Comparison of ENCODE assay signal across 10 cellular contexts in the genomic region with DNA sequence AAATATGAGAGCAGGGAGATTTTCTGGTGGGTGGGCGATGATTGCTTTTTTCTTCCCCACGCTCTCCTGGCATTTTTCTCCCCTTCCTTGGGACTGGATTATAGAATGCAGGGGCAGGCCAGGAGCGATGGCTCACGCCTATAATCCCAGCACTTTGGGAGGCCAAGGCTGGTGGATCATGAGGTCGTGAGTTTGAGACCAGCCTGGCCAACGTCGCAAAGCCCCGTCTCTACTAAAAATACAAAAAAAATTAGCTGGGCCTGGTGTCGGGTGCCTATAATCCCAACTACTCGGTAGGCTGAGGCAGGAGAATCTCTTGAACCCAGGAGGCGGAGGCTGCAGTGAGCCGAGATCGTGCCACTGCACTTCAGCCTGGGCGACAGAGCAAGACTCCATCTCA. TPM values are rescaled to one million over a fixed set of nuclear protein-coding genes. Genes with fewer than 3 reads are reported as not detected.
DNase-seq lines count a peak whose midpoint lies in the region; ATAC-seq and TF ChIP-seq lines count a peak whose summit lies in the region.
"Not testable (repeated sequence)": the region's sequence is repeated elsewhere in the genome, so short reads cannot be mapped to it uniquely, and the experiment has no call there.
"Had no signal": no experiment of that assay in that cellular context is flagged by ENCODE, and none has a peak within 500 bp of the region (broad histone marks: within the 10 kb centered on the region; RNA-seq: fewer than 3 reads in every experiment).

No MANE protein-coding gene starts in this region.

- not testable (repeated sequence) for H3K9me3 ChIP-seq in T-helper 17 cell (ENCODE audit: control insufficient read depth, low read length, poor library complexity, severe bottlenecking)

- H3K36me3 Mint-ChIP-seq in T-helper 17 cell (ENCODE audit: low read depth); activated T-helper 1 cell treated with anti-CD3 and anti-CD28 coated beads, Interleukin-12 subunit alpha, Interleukin-12 subunit beta, Interleukin-2, Interleukin-4 antibody, amounts not matched to agents 30 ng/mL and 10 ng/mL and 1 ng/mL, durations not matched to agents 14 hours and 24 hours and 36 hours (ENCODE audit: low read depth); effector memory CD8-positive, alpha-beta T cell (ENCODE audit: insufficient read depth); natural killer cell treated with Interleukin-12 subunit alpha and Interleukin-12 subunit beta and Interleukin-15 and Interleukin-18, amount 100 ng/mL, for 72 hours; osteocyte (ENCODE audit: unreplicated experiment): not testable (repeated sequence)

- intact Hi-C loops in activated T-helper 1 cell treated with anti-CD3 and anti-CD28 coated beads, Interleukin-12 subunit alpha, Interleukin-12 subunit beta, Interleukin-2, Interleukin-4 antibody, amounts not matched to agents 30 ng/mL and 10 ng/mL and 1 ng/mL, durations not matched to agents 14 hours and 24 hours and 36 hours (cut with micrococcal nuclease): loop anchor here (10.0 kb wide), 1 partner anchor 411 kb away; a partner anchor contains a TSS

- not testable (repeated sequence) for H3K4me3 ChIP-seq in coronary artery

- H3K9me3 Mint-ChIP-seq in activated T-helper 1 cell treated with anti-CD3 and anti-CD28 coated beads, Interleukin-12 subunit alpha, Interleukin-12 subunit beta, Interleukin-2, Interleukin-4 antibody, amounts not matched to agents 30 ng/mL and 10 ng/mL and 1 ng/mL, durations not matched to agents 14 hours and 24 hours and 36 hours; effector memory CD8-positive, alpha-beta T cell; natural killer cell treated with Interleukin-12 subunit alpha and Interleukin-12 subunit beta and Interleukin-15 and Interleukin-18, amount 100 ng/mL, for 72 hours; osteocyte (ENCODE audit: unreplicated experiment): not testable (repeated sequence)

- not testable (repeated sequence) for DNase-seq in T-helper 17 cell; activated T-helper 1 cell treated with anti-CD3 and anti-CD28 coated beads, Interleukin-12 subunit alpha, Interleukin-12 subunit beta, Interleukin-2, Interleukin-4 antibody, amounts not matched to agents 30 ng/mL and 10 ng/mL and 1 ng/mL, durations not matched to agents 14 hours and 24 hours and 36 hours (ENCODE audit: low spot score); caudate nucleus (lab: John Stamatoyannopoulos, UW); coronary artery (ENCODE audit: low spot score); effector memory CD8-positive, alpha-beta T cell; natural killer cell treated with Interleukin-12 subunit alpha and Interleukin-12 subunit beta and Interleukin-15 and Interleukin-18, amount 100 ng/mL, for 72 hours (ENCODE audit: low spot score)
- DNase-seq in osteocyte (ENCODE audit: extremely low spot score, unreplicated experiment): peak; percentile 57

- peak overlapping the region; percentile 62 for H3K27ac Mint-ChIP-seq in T-helper 17 cell
- H3K27ac Mint-ChIP-seq in activated T-helper 1 cell treated with anti-CD3 and anti-CD28 coated beads, Interleukin-12 subunit alpha, Interleukin-12 subunit beta, Interleukin-2, Interleukin-4 antibody, amounts not matched to agents 30 ng/mL and 10 ng/mL and 1 ng/mL, durations not matched to agents 14 hours and 24 hours and 36 hours: peak overlapping the region; percentile 1
- H3K27ac Mint-ChIP-seq in effector memory CD8-positive, alpha-beta T cell: peak overlapping the region; percentile 46 to 95
- not testable (repeated sequence) for H3K27ac Mint-ChIP-seq in natural killer cell treated with Interleukin-12 subunit alpha and Interleukin-12 subunit beta and Interleukin-15 and Interleukin-18, amount 100 ng/mL, for 72 hours; osteocyte (ENCODE audit: unreplicated experiment)

- H3K4me1 Mint-ChIP-seq in T-helper 17 cell: peaks cover 24% of the 10 kb centered on the region
- peaks cover 49% of the 10 kb centered on the region for H3K4me1 Mint-ChIP-seq in activated T-helper 1 cell treated with anti-CD3 and anti-CD28 coated beads, Interleukin-12 subunit alpha, Interleukin-12 subunit beta, Interleukin-2, Interleukin-4 antibody, amounts not matched to agents 30 ng/mL and 10 ng/mL and 1 ng/mL, durations not matched to agents 14 hours and 24 hours and 36 hours (ENCODE audit: low read depth)
- H3K4me1 Mint-ChIP-seq in effector memory CD8-positive, alpha-beta T cell (ENCODE audit: low read depth in 2 of 2): peaks cover 14 to 26% of the 10 kb centered on the region in 2 donors
- H3K4me1 Mint-ChIP-seq in natural killer cell treated with Interleukin-12 subunit alpha and Interleukin-12 subunit beta and Interleukin-15 and Interleukin-18, amount 100 ng/mL, for 72 hours (ENCODE audit: low read depth in 2 of 2): peaks cover 32 to 35% of the 10 kb centered on the region in 2 donors
- H3K4me1 Mint-ChIP-seq in osteocyte (ENCODE audit: unreplicated experiment): not testable (repeated sequence)

- H3K27ac ChIP-seq in caudate nucleus (ENCODE audit: low read depth, low read length) (peak overlapping the region; percentile 37), coronary artery (peak overlapping the region; percentile 69 to 81)

- not testable (repeated sequence) for H3K4me3 Mint-ChIP-seq in T-helper 17 cell; activated T-helper 1 cell treated with anti-CD3 and anti-CD28 coated beads, Interleukin-12 subunit alpha, Interleukin-12 subunit beta, Interleukin-2, Interleukin-4 antibody, amounts not matched to agents 30 ng/mL and 10 ng/mL and 1 ng/mL, durations not matched to agents 14 hours and 24 hours and 36 hours; effector memory CD8-positive, alpha-beta T cell; osteocyte (ENCODE audit: unreplicated experiment)
- H3K4me3 Mint-ChIP-seq in natural killer cell treated with Interleukin-12 subunit alpha and Interleukin-12 subunit beta and Interleukin-15 and Interleukin-18, amount 100 ng/mL, for 72 hours: peak overlapping the region; percentile 5

- TF ChIP-seq CTCF in coronary artery (IDR thresholded peaks at IDR 0.05); osteocyte (IDR thresholded peaks at IDR 0.05): not testable (repeated sequence)

- not testable (repeated sequence) for H3K27me3 Mint-ChIP-seq in T-helper 17 cell; activated T-helper 1 cell treated with anti-CD3 and anti-CD28 coated beads, Interleukin-12 subunit alpha, Interleukin-12 subunit beta, Interleukin-2, Interleukin-4 antibody, amounts not matched to agents 30 ng/mL and 10 ng/mL and 1 ng/mL, durations not matched to agents 14 hours and 24 hours and 36 hours (ENCODE audit: insufficient read depth); effector memory CD8-positive, alpha-beta T cell; natural killer cell treated with Interleukin-12 subunit alpha and Interleukin-12 subunit beta and Interleukin-15 and Interleukin-18, amount 100 ng/mL, for 72 hours; osteocyte (ENCODE audit: unreplicated experiment)

- ATAC-seq in T-helper 17 cell; effector memory CD8-positive, alpha-beta T cell (replicated peaks); natural killer cell treated with Interleukin-12 subunit alpha and Interleukin-12 subunit beta and Interleukin-15 and Interleukin-18, amount 100 ng/mL, for 72 hours: not testable (repeated sequence)

RNA-seq across cellular contexts. Expression of a gene that starts 39.9 kb away (rescaled TPM):
- 10 to 100 TPM; 48.0 to 51.0 TPM for total RNA-seq in T-helper 17 cell
- 39.0 and 39.9 TPM in 2 replicates for total RNA-seq in activated T-helper 1 cell treated with anti-CD3 and anti-CD28 coated beads, Interleukin-12 subunit alpha, Interleukin-12 subunit beta, Interleukin-2, Interleukin-4 antibody, amounts not matched to agents 30 ng/mL and 10 ng/mL and 1 ng/mL, durations not matched to agents 14 hours and 24 hours and 36 hours
- total RNA-seq in natural killer cell treated with Interleukin-12 subunit alpha and Interleukin-12 subunit beta and Interleukin-15 and Interleukin-18, amount 100 ng/mL, for 72 hours: 10 to 100 TPM; 22.8 to 36.5 TPM
- total RNA-seq in osteocyte: 92.3 and 94.8 TPM in 2 replicates

RNA-seq across cellular contexts. Expression of a gene that starts 46.7 kb away (rescaled TPM):
- total RNA-seq in T-helper 17 cell (under 1 TPM in 1 of 2 donors, not detected in 1; 0.15 TPM), osteocyte (1.6 and 3.1 TPM in 2 replicates)
- total RNA-seq in activated T-helper 1 cell treated with anti-CD3 and anti-CD28 coated beads, Interleukin-12 subunit alpha, Interleukin-12 subunit beta, Interleukin-2, Interleukin-4 antibody, amounts not matched to agents 30 ng/mL and 10 ng/mL and 1 ng/mL, durations not matched to agents 14 hours and 24 hours and 36 hours: 1.6 and 2.1 TPM in 2 replicates
- 1 to 10 TPM; 1.3 to 1.4 TPM for total RNA-seq in natural killer cell treated with Interleukin-12 subunit alpha and Interleukin-12 subunit beta and Interleukin-15 and Interleukin-18, amount 100 ng/mL, for 72 hours
- total RNA-seq: CD4-positive, CD25-positive, alpha-beta regulatory T cell had no signal

RNA-seq across cellular contexts. Expression of a gene that starts 56.0 kb away (rescaled TPM):
- under 1 TPM in 1 of 2 donors, not detected in 1; 0.29 TPM for total RNA-seq in T-helper 17 cell
- 0.29 and 0.65 TPM in 2 replicates for total RNA-seq in activated T-helper 1 cell treated with anti-CD3 and anti-CD28 coated beads, Interleukin-12 subunit alpha, Interleukin-12 subunit beta, Interleukin-2, Interleukin-4 antibody, amounts not matched to agents 30 ng/mL and 10 ng/mL and 1 ng/mL, durations not matched to agents 14 hours and 24 hours and 36 hours
- total RNA-seq in natural killer cell treated with Interleukin-12 subunit alpha and Interleukin-12 subunit beta and Interleukin-15 and Interleukin-18, amount 100 ng/mL, for 72 hours: under 1 TPM in 1 of 2 donors, not detected in 1; 0.36 TPM
- total RNA-seq in osteocyte: not detected in 2 replicates
- total RNA-seq: A673, G401 had no signal
